In the genomic region with DNA sequence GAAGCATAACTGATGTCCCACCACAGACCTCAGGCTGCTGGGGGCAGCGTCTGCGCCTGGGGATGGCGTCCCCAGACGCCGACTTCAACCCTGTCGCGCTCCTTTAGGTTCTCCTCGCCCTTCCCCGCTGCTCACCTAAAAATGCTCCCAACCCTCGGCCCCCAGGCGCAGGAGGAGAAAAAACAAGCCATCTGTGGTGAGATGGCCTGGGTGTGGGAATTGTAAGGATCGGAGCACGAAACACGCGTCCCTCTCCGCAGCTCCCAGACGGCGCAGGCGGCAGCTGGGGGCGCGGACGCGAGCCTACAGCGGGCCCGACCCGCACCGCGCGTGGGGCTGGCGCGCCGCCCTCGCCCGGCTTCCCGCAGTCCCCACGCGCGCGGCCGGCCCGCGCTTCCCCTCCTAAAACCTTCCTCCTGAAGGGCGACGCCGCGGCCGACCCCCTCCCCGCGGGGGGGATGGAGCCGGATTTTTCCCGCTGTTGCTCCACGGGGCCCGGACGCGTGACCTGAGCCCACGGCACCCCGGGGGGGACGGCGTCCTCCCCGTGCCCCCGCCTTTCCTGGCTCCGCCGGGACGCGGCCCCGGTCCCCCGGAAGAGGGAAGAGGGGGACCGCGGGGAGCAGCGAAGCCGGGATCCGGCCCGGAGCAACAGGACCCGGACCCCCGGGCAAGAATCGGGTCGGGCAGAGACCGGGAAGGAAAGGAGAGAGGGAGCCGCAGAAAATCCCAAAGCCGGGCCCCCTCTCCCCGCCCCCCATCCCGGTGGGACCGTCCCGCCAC, we compare ENCODE assay signal across 8 cellular contexts. TPM values are rescaled to one million over a fixed set of nuclear protein-coding genes. Genes with fewer than 3 reads are reported as not detected.
DNase-seq lines count a peak whose midpoint lies in the region; ATAC-seq, FAIRE-seq and TF ChIP-seq lines count a peak whose summit lies in the region.

No MANE protein-coding gene starts in this region.

- DNase-seq in bronchial epithelial cell (ENCODE audit: low read depth), result no peak
- no peak for DNase-seq in keratinocyte (ENCODE audit: low read depth, low spot score)
- peak; percentile 19 to 31 for DNase-seq in stimulated activated CD4-positive, alpha-beta T cell treated with anti-CD3 and anti-CD28 coated beads, Interleukin-2, amount 100 ng/mL, for 24 hours
- no peak for DNase-seq in A172 (ENCODE audit: low spot score)
- DNase-seq in SW 1271 (lab: John Stamatoyannopoulos, UW), result no peak

- H3K27ac ChIP-seq in SU-DHL-6 (ENCODE audit: low read depth, low read length), result no peak overlapping the region
- peak overlapping the region; percentile 25 for H3K27ac ChIP-seq in keratinocyte (ENCODE audit: control insufficient read depth, insufficient read depth, low read length)

- no peaks in the 10 kb centered on the region for H3K9me1 ChIP-seq in keratinocyte (ENCODE audit: control insufficient read depth, extremely low read depth, insufficient read depth, low read length)

- peaks cover 7% of the 10 kb centered on the region; the same call in 1 of the 2 replicates for H4K20me1 ChIP-seq in SU-DHL-6 (ENCODE audit: low read depth, low read length)
- H4K20me1 ChIP-seq in keratinocyte (ENCODE audit: control insufficient read depth, extremely low read depth, insufficient read depth, low read length), result no peaks in the 10 kb centered on the region

- peaks cover 9% of the 10 kb centered on the region; the same call in 1 of the 2 replicates for H3F3A ChIP-seq in SU-DHL-6 (ENCODE audit: insufficient read depth)

- dilution Hi-C loops in keratinocyte (cut with MboI; ENCODE audit: extremely low pct_ligation_motif_present, low sequenced_read_pairs), result no loop called here

- H2AFZ ChIP-seq in SU-DHL-6 (ENCODE audit: low read depth, low read length, severe bottlenecking), result peak overlapping the region; percentile 73
- peak overlapping the region; percentile 80 for H2AFZ ChIP-seq in keratinocyte (ENCODE audit: control insufficient read depth, low read length)

- H3K9me2 ChIP-seq in SU-DHL-6 (replicated peaks; ENCODE audit: insufficient read depth, low read length), result no peaks in the 10 kb centered on the region

- FAIRE-seq in bronchial epithelial cell (lab: Jason Lieb, UNC) (no peak), keratinocyte (lab: Jason Lieb, UNC) (no peak)

- peaks cover 11% of the 10 kb centered on the region for H3K4me1 ChIP-seq in keratinocyte (ENCODE audit: control insufficient read depth, extremely low read depth, insufficient read depth, low read length)

- H3K27me3 ChIP-seq in SU-DHL-6 (ENCODE audit: low read length) (no peaks in the 10 kb centered on the region), bronchial epithelial cell (ENCODE audit: control insufficient read depth, insufficient read depth, low read length) (no peaks in the 10 kb centered on the region), keratinocyte (ENCODE audit: control insufficient read depth, extremely low read depth, insufficient read depth, low read length) (no peaks in the 10 kb centered on the region)

- TF ChIP-seq CTCF in SU-DHL-6 (IDR thresholded peaks at IDR 0.05; ENCODE audit: insufficient read depth, low read length, poor library complexity, severe bottlenecking) (no peak), bronchial epithelial cell (IDR thresholded peaks at IDR 0.05; ENCODE audit: insufficient read depth, low read length, severe bottlenecking) (no peak), keratinocyte (optimal IDR thresholded peaks at IDR 0.05 in 1 of 3, IDR thresholded peaks at IDR 0.05 in 1 of 3, conservative IDR thresholded peaks at IDR 0.05 in 1 of 3; ENCODE audit: extremely low read depth in 1 of 3, insufficient read depth in 2 of 3, low read length in 3 of 3) (no peak)

- H3K9me3 ChIP-seq in SU-DHL-6 (ENCODE audit: insufficient read depth, low read length), result no peaks in the 10 kb centered on the region
- H3K9me3 ChIP-seq in keratinocyte (ENCODE audit: control insufficient read depth, low read depth, low read length), result no peaks in the 10 kb centered on the region

- peak overlapping the region; percentile 68 for H3K9ac ChIP-seq in SU-DHL-6 (ENCODE audit: low read length)
- H3K9ac ChIP-seq in keratinocyte (ENCODE audit: control insufficient read depth, extremely low read depth, insufficient read depth, low read length), result peak overlapping the region; percentile 78

- H3K79me2 ChIP-seq in SU-DHL-6 (ENCODE audit: insufficient read depth, low read length) (no peaks in the 10 kb centered on the region), keratinocyte (ENCODE audit: control insufficient read depth, insufficient read depth, low read length) (peaks cover 13% of the 10 kb centered on the region)

- H3K4me3 ChIP-seq in GM08714 (ENCODE audit: low read length), result peak overlapping the region; percentile 100
- H3K4me3 ChIP-seq in SU-DHL-6 (ENCODE audit: insufficient read depth, low read length, poor library complexity, severe bottlenecking), result peak overlapping the region; percentile 80
- H3K4me3 ChIP-seq in bronchial epithelial cell (ENCODE audit: low read depth, low read length), result peak overlapping the region; percentile 74
- H3K4me3 ChIP-seq in keratinocyte (ENCODE audit: control insufficient read depth in 2 of 3, extremely low read depth in 1 of 3, insufficient read depth in 2 of 3, low read depth in 1 of 3, low read length in 3 of 3), result peak overlapping the region; percentile 76 to 82 (median 76)

- ATAC-seq in HG02678 (IDR thresholded peaks at IDR 0.05; ENCODE audit: unreplicated experiment), result peak; percentile 23

- H3K4me2 ChIP-seq in SU-DHL-6 (ENCODE audit: low read depth, low read length, poor library complexity, severe bottlenecking), result peak overlapping the region; percentile 50
- H3K4me2 ChIP-seq in keratinocyte (ENCODE audit: control insufficient read depth, extremely low read depth, insufficient read depth, low read depth, low read length), result peak overlapping the region; percentile 84

- H3K36me3 ChIP-seq in SU-DHL-6 (ENCODE audit: low read length) (no peaks in the 10 kb centered on the region), bronchial epithelial cell (ENCODE audit: control insufficient read depth, insufficient read depth, low read length) (no peaks in the 10 kb centered on the region), keratinocyte (ENCODE audit: control insufficient read depth in 2 of 2, extremely low read depth in 1 of 2, insufficient read depth in 2 of 2, low read length in 2 of 2) (no peaks in the 10 kb centered on the region)

RNA-seq across cellular contexts. Expression of a gene that starts 0.6 kb away (rescaled TPM):
- 3.2 and 3.7 TPM in 2 replicates for total RNA-seq in bronchial epithelial cell
- 9.7 to 23.8 TPM (median 22.0 TPM) in 3 replicates for polyA plus RNA-seq in keratinocyte
- polyA plus RNA-seq in keratinocyte (2011; ENCODE audit: low read depth), result 17.3 TPM
- 17.1 and 20.0 TPM in 2 replicates for polyA plus RNA-seq in keratinocyte (2011; cell fraction: cytosol; rRNA removed)
- polyA plus RNA-seq in keratinocyte (2011; cell fraction: nucleus; rRNA removed), result 35.7 and 41.3 TPM in 2 replicates
- 3.2 and 23.7 TPM in 2 replicates for polyA plus RNA-seq in keratinocyte (2012; ENCODE audit: low replicate concordance)
- 20.8 to 45.5 TPM (median 33.9 TPM) in 3 replicates for polyA minus RNA-seq in keratinocyte
- 9.8 TPM for polyA minus RNA-seq in keratinocyte (2011; cell fraction: cytosol; rRNA and poly(A)+ RNA removed)
- polyA minus RNA-seq in keratinocyte (2011; cell fraction: nucleus; rRNA and poly(A)+ RNA removed), result 16.9 and 40.1 TPM in 2 replicates
- total RNA-seq in A172 (2014; rRNA removed; shearing (Covaris generic)), result 17.5 and 18.3 TPM in 2 replicates

Comparison
In these comparisons a context has a peak if more than half of its experiments do, and no peak if none do; other contexts are left out.
1. DNase-seq: peak in stimulated activated CD4-positive, alpha-beta T cell treated with anti-CD3 and anti-CD28 coated beads, Interleukin-2, amount 100 ng/mL, for 24 hours (2 of 2); none in bronchial epithelial cell (single experiment), keratinocyte (single experiment), A172 (single experiment) and SW 1271 (0 of 2).
2. Peak in every context shown above with its lines, with median percentiles within 50 percentile points of each other: H3K4me3 ChIP-seq.